In the genomic region with DNA sequence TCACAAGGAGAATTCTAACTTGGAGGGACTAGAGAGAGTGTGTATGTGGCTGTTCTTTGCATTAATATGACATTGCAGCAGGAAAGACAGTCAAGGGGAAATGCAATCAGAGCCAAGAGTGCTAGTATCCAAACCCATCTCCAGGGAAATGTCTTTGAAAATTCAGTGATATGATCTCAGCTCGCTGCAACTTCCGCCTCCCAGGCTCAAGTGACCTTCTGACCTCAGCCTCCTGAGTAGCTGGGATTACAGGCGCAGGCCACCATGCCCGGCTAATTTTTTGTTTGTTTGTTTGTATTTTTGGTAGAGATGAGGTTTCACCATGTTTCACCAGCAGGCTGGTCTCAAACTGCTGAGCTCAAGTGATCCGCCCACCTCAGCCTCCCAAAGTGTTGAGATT, we compare ENCODE assay signal across 22 cellular contexts. TPM values are rescaled to one million over a fixed set of nuclear protein-coding genes. Genes with fewer than 3 reads are reported as not detected.
DNase-seq lines count a peak whose midpoint lies in the region; ATAC-seq, FAIRE-seq and TF ChIP-seq lines count a peak whose summit lies in the region.
"Had no signal": no experiment of that assay in that cellular context is flagged by ENCODE, and none has a peak within 500 bp of the region (broad histone marks: within the 10 kb centered on the region; RNA-seq: fewer than 3 reads in every experiment).

No MANE protein-coding gene starts in this region.

- no peaks in the 10 kb centered on the region for H3K9me3 ChIP-seq in K562 (replicated peaks; ENCODE audit: control insufficient read depth, insufficient read depth, low read depth, low read length)
- H3K9me3 ChIP-seq in sigmoid colon, result no peaks in the 10 kb centered on the region
- H3K9me3 ChIP-seq: A549, Caco-2 had no signal

- H3K27me3 Mint-ChIP-seq in mesothelial cell of epicardium (ENCODE audit: low read depth), result no peaks in the 10 kb centered on the region

- peak; percentile 24 for DNase-seq in activated effector memory CD4-positive, alpha-beta T cell treated with anti-CD3 and anti-CD28 coated beads, Interleukin-2, amount 50 U/mL, for 16 hours
- DNase-seq in activated effector memory CD4-positive, alpha-beta T cell treated with Interleukin-2 at 50 U/mL for 16 hours, result no peak
- DNase-seq in K562 (ENCODE audit: extremely low read depth in 1 of 4, low spot score in 3 of 4) (no peak), mesenteric fat pad (ENCODE audit: low spot score) (peak; percentile 53), sigmoid colon (peak; percentile 40), mesothelial cell of epicardium (ENCODE audit: low spot score in 2 of 2, unreplicated experiment in 2 of 2) (no peak)
- DNase-seq: AML-193; CD4-positive, alpha-beta T cell; GM23248; H7 had no signal

- H3K4me3 Mint-ChIP-seq in mesothelial cell of epicardium, result no peak overlapping the region
- H3K4me3 Mint-ChIP-seq: CD4-positive, alpha-beta T cell had no signal

- BruUV-seq in K562 (replicated peaks; lab: Mats Ljungman, UMichigan), result no TSS peak

- no peak overlapping the region for H3K27ac Mint-ChIP-seq in mesothelial cell of epicardium
- H3K27ac Mint-ChIP-seq: CD4-positive, alpha-beta T cell had no signal

- H3K27ac ChIP-seq in K562 (ENCODE audit: extremely low read depth, low read depth, low read length) (no peak overlapping the region), sigmoid colon (no peak overlapping the region)
- H3K27ac ChIP-seq: 22Rv1, A549, C4-2B, GM23248, HL-60 had no signal

- H3K9me1 ChIP-seq in K562 (ENCODE audit: control insufficient read depth, insufficient read depth, low read length), result peaks cover 3% of the 10 kb centered on the region

- intact Hi-C loops in K562 (cut with micrococcal nuclease), result no loop called here
- intact Hi-C loops in sigmoid colon (cut with DNase I), result no loop called here

- TF ChIP-seq POLR2A in K562 (conservative IDR thresholded peaks at IDR 0.05) (no peak), sigmoid colon (IDR thresholded peaks at IDR 0.05) (no peak)

- no peak for TF ChIP-seq RAD21 in K562 (CRISPR knock-in tag; conservative IDR thresholded peaks at IDR 0.05 in 1 of 2, IDR thresholded peaks at IDR 0.05 in 1 of 2)

- no peak for ATAC-seq in K562
- ATAC-seq in HG02938 (IDR thresholded peaks at IDR 0.05; ENCODE audit: unreplicated experiment), result no peak
- ATAC-seq in HG03159 (IDR thresholded peaks at IDR 0.05; ENCODE audit: unreplicated experiment), result no peak
- ATAC-seq: HCT116 had no signal

- CTCF ChIA-PET in K562 (lab: Yijun Ruan, JAX; ENCODE audit: low intra/inter-chr PET ratio), result no interaction called here

- no peaks in the 10 kb centered on the region for H3K9me3 Mint-ChIP-seq in mesothelial cell of epicardium
- H3K9me3 Mint-ChIP-seq: CD4-positive, alpha-beta T cell had no signal

- H3K79me2 ChIP-seq in K562 (ENCODE audit: control insufficient read depth, insufficient read depth, low read length), result no peaks in the 10 kb centered on the region

- in situ Hi-C loops in K562 (cut with MboI), result no loop called here

- no peak overlapping the region for H2AFZ ChIP-seq in K562 (ENCODE audit: low read depth, low read length)
- H2AFZ ChIP-seq: GM23248 had no signal

- WGBS in K562 (ENCODE audit: insufficient coverage, low coverage, missing lambda C conversion rate), result 14% methylated on average over 5 of the region's 5 CpGs
- 92 to 97% methylated on average over 5 of the region's 5 CpGs for WGBS in sigmoid colon, 2 donors

- H3K4me1 ChIP-seq in K562 (replicated peaks in 1 of 2; ENCODE audit: control insufficient read depth in 2 of 2, insufficient read depth in 2 of 2, low read length in 2 of 2) (no peaks in the 10 kb centered on the region), sigmoid colon (no peaks in the 10 kb centered on the region)
- H3K4me1 ChIP-seq: Caco-2 had no signal

- TF ChIP-seq EP300 in K562 (IDR thresholded peaks at IDR 0.05; ENCODE audit: low read length), result no peak; the same call in 1 of the 2 replicates
- no peak for TF ChIP-seq EP300 in sigmoid colon (IDR thresholded peaks at IDR 0.05)

- FAIRE-seq in K562 (lab: Jason Lieb, UNC), result no peak
- FAIRE-seq: A549, D721Med, G401.6, GM12891, GM19239 had no signal

- peaks cover 61 to 76% of the 10 kb centered on the region in 2 experiments for H3K27me3 ChIP-seq in K562 (ENCODE audit: control insufficient read depth in 2 of 2, insufficient read depth in 2 of 2, low read length in 2 of 2)
- no peaks in the 10 kb centered on the region for H3K27me3 ChIP-seq in sigmoid colon

- no peak overlapping the region for H3K9ac ChIP-seq in K562 (ENCODE audit: insufficient read depth in 1 of 2, low read depth in 2 of 2, low read length in 2 of 2)
- H3K9ac ChIP-seq: GM23248 had no signal

- no peak for TF ChIP-seq CTCF in K562 (IDR thresholded peaks at IDR 0.05 in 2 of 3, conservative IDR thresholded peaks at IDR 0.05 in 1 of 3; ENCODE audit: insufficient read depth in 2 of 3, low read depth in 1 of 3, low read length in 3 of 3)
- no peak for TF ChIP-seq CTCF in sigmoid colon (IDR thresholded peaks at IDR 0.05)
- no peak for TF ChIP-seq CTCF in mesothelial cell of epicardium (IDR thresholded peaks at IDR 0.05; ENCODE audit: unreplicated experiment)

- H3K4me2 ChIP-seq in K562 (ENCODE audit: insufficient read depth, low read length), result no peak overlapping the region
- H3K4me2 ChIP-seq: A549 had no signal

- H3K4me3 ChIP-seq in K562 (no peak overlapping the region), sigmoid colon (no peak overlapping the region)
- H3K4me3 ChIP-seq: A549, GM23248 had no signal

- peaks cover 53% of the 10 kb centered on the region for H3K36me3 Mint-ChIP-seq in mesothelial cell of epicardium

- peaks cover 8% of the 10 kb centered on the region for H4K20me1 ChIP-seq in K562 (replicated peaks; ENCODE audit: control insufficient read depth, insufficient read depth, low read length)

- POLR2A ChIA-PET in K562 (lab: Yijun Ruan, JAX), result interaction anchor here (0.6 to 1.0 kb wide), 2 partner anchors 14 to 124 kb away, joined by 5 read pairs; no protein-coding TSS in a partner anchor

- no peaks in the 10 kb centered on the region for H3K36me3 ChIP-seq in K562 (ENCODE audit: control insufficient read depth, insufficient read depth, low read length)
- H3K36me3 ChIP-seq in sigmoid colon, result no peaks in the 10 kb centered on the region

- peaks cover 15% of the 10 kb centered on the region for H3K4me1 Mint-ChIP-seq in mesothelial cell of epicardium

TF ChIP-seq in K562, 482 proteins besides CTCF, POLR2A, EP300 and RAD21 (continues in another document):
- TF ChIP-seq ESRRA (IDR thresholded peaks at IDR 0.05; ENCODE audit: borderline replicate concordance, low read depth) (peak; percentile 63), NR2C2 (CRISPR knock-in tag; IDR thresholded peaks at IDR 0.05) (no peak), NR2C2 (tag; IDR thresholded peaks at IDR 0.05) (peak; percentile 82), ZNF436 (CRISPR knock-in tag; IDR thresholded peaks at IDR 0.05) (no peak), NRF1 (conservative IDR thresholded peaks at IDR 0.05 in 1 of 2, IDR thresholded peaks at IDR 0.05 in 1 of 2) (peak; percentile 51 to 52; a peak in 3 of 4 replicates), MBD2 (IDR thresholded peaks at IDR 0.05; ENCODE audit: borderline replicate concordance, low read depth) (no peak)

RNA-seq across cellular contexts. Expression of gene VASH2, which starts 16.3 kb away (rescaled TPM):
- total RNA-seq in K562 (2011; cell fraction: chromatin; rRNA removed; ENCODE audit: low replicate concordance), result 0.32 and 1.2 TPM in 2 replicates
- total RNA-seq in K562 (2011; cell fraction: nucleolus; rRNA removed), result 0.66 TPM in 1 of 2 replicates, not detected in the other
- total RNA-seq in K562 (2011; cell fraction: nucleoplasm; rRNA removed), result 1.9 TPM in 1 of 2 replicates, not detected in the other
- total RNA-seq in K562 (2014; rRNA removed), result 0.09 TPM in 1 of 2 replicates, not detected in the other
- total RNA-seq in K562 (2014; rRNA removed; fragmentation: Illumina TruSeq; extraction: Trizol), result 0.06 and 0.11 TPM in 2 replicates
- total RNA-seq in K562 (2015; rRNA removed; fragmentation: Illumina TruSeq; extraction: Trizol), result not detected in 2 replicates
- total RNA-seq in K562 (2021), result 0.13 and 0.40 TPM in 2 replicates
- polyA plus RNA-seq in K562 (2011; rRNA removed), result 0.03 and 0.07 TPM in 2 replicates
- not detected in 2 replicates for polyA plus RNA-seq in K562 (2011; cell fraction: cytosol; rRNA removed)
- polyA plus RNA-seq in K562 (2011; cell fraction: nucleus; rRNA removed), result 0.13 and 0.21 TPM in 2 replicates
- 0.12 and 0.48 TPM in 2 replicates for polyA plus RNA-seq in K562 (2012)
- 0.04 and 0.07 TPM in 2 replicates for polyA plus RNA-seq in K562 (2014; fragmentation: Illumina TruSeq; extraction: Trizol)
- polyA plus RNA-seq in K562 (2014; fragmentation: Nextera tagmentation; extraction: Ambion mirVana), result under 1 TPM; 0.06 to 0.14 TPM
- polyA plus RNA-seq in K562 (2014; rRNA removed), result 0.05 and 0.11 TPM in 2 replicates
- polyA minus RNA-seq in K562 (2011; rRNA and poly(A)+ RNA removed), result 0.11 TPM in 1 of 2 replicates, not detected in the other
- polyA minus RNA-seq in K562 (2011; cell fraction: cytosol; rRNA and poly(A)+ RNA removed), result not detected in 2 replicates
- polyA minus RNA-seq in K562 (2011; cell fraction: nucleus; rRNA and poly(A)+ RNA removed), result 0.11 and 0.27 TPM in 2 replicates
- total RNA-seq in mesenteric fat pad, result 3.0 TPM
- total RNA-seq in sigmoid colon, result 1 to 10 TPM in 2 of 4 donors, under 1 TPM in 2; 0.16 to 2.1 (median 0.83) TPM
- polyA plus RNA-seq in sigmoid colon, result under 1 TPM; under 0.01 to 0.86 (median 0.23) TPM
- total RNA-seq in mesothelial cell of epicardium, result 39.1 to 43.8 TPM (median 43.6 TPM) in 3 replicates
- total RNA-seq: GM23248 had no signal

RNA-seq across cellular contexts. Expression of gene ANGEL2, which starts 49.0 kb away (rescaled TPM):
- total RNA-seq in K562 (2011; cell fraction: chromatin; rRNA removed; ENCODE audit: low replicate concordance), result 60.7 and 192 TPM in 2 replicates
- 31.0 and 45.0 TPM in 2 replicates for total RNA-seq in K562 (2011; cell fraction: nucleolus; rRNA removed)
- 76.8 and 89.8 TPM in 2 replicates for total RNA-seq in K562 (2011; cell fraction: nucleoplasm; rRNA removed)
- 29.3 and 29.9 TPM in 2 replicates for total RNA-seq in K562 (2014; rRNA removed)
- 30.1 and 32.8 TPM in 2 replicates for total RNA-seq in K562 (2014; rRNA removed; fragmentation: Illumina TruSeq; extraction: Trizol)
- total RNA-seq in K562 (2015; rRNA removed; fragmentation: Illumina TruSeq; extraction: Trizol), result 29.7 and 33.6 TPM in 2 replicates
- total RNA-seq in K562 (2021), result 26.2 and 27.1 TPM in 2 replicates
- 30.8 and 34.6 TPM in 2 replicates for polyA plus RNA-seq in K562 (2011; rRNA removed)
- polyA plus RNA-seq in K562 (2011; cell fraction: cytosol; rRNA removed), result 9.6 and 17.6 TPM in 2 replicates
- 35.0 and 44.6 TPM in 2 replicates for polyA plus RNA-seq in K562 (2011; cell fraction: nucleus; rRNA removed)
- polyA plus RNA-seq in K562 (2012), result 13.0 and 16.1 TPM in 2 replicates
- polyA plus RNA-seq in K562 (2014; fragmentation: Illumina TruSeq; extraction: Trizol), result 15.4 and 16.9 TPM in 2 replicates
- 10 to 100 TPM in 1 of 2 experiments, 1 to 10 TPM in 1; 6.8 to 10.9 TPM for polyA plus RNA-seq in K562 (2014; fragmentation: Nextera tagmentation; extraction: Ambion mirVana)
- polyA plus RNA-seq in K562 (2014; rRNA removed), result 16.2 and 22.3 TPM in 2 replicates
- 44.7 and 66.2 TPM in 2 replicates for polyA minus RNA-seq in K562 (2011; rRNA and poly(A)+ RNA removed)
- polyA minus RNA-seq in K562 (2011; cell fraction: cytosol; rRNA and poly(A)+ RNA removed), result 15.6 and 22.8 TPM in 2 replicates
- 45.0 and 63.1 TPM in 2 replicates for polyA minus RNA-seq in K562 (2011; cell fraction: nucleus; rRNA and poly(A)+ RNA removed)
- total RNA-seq in mesenteric fat pad, result 26.9 TPM
- 10 to 100 TPM; 37.9 to 57.8 (median 44.8) TPM for total RNA-seq in sigmoid colon
- polyA plus RNA-seq in sigmoid colon, result 10 to 100 TPM; 10.8 to 13.4 (median 12.9) TPM
- total RNA-seq in mesothelial cell of epicardium, result 44.7 to 47.4 TPM (median 45.2 TPM) in 3 replicates

Comparison
In these comparisons a context has a peak if more than half of its experiments do, and no peak if none do; other contexts are left out.
1. DNase-seq: peak in activated effector memory CD4-positive, alpha-beta T cell treated with anti-CD3 and anti-CD28 coated beads, Interleukin-2, amount 50 U/mL, for 16 hours (single experiment), mesenteric fat pad (single experiment) and sigmoid colon (single experiment); none in activated effector memory CD4-positive, alpha-beta T cell treated with Interleukin-2 at 50 U/mL for 16 hours (single experiment), K562 (0 of 4) and mesothelial cell of epicardium (0 of 2).